In genomic region chrX:9342581-9343051, GRCh38 we compare ENCODE assay signal across 8 cellular contexts.
DNase-seq lines count a peak whose midpoint lies in the region; ATAC-seq and TF ChIP-seq lines count a peak whose summit lies in the region.

No MANE protein-coding gene starts in this region.

- H3K27ac ChIP-seq in ACC112 (ENCODE audit: low read depth, low read length) (no peak overlapping the region), HCT116 (ENCODE audit: low read depth, low read length) (peak overlapping the region; percentile 38; the same call in 1 of the 2 replicates), mesendoderm (ENCODE audit: low read depth, low read length) (no peak overlapping the region)

- H3K27me3 Mint-ChIP-seq in stimulated activated naive CD8-positive, alpha-beta T cell treated with anti-CD3 and anti-CD28 coated beads, Interleukin-15, Interleukin-2, amounts not matched to agents 100 ng/mL and 50 ng/mL, for 24 hours = no peaks in the 10 kb centered on the region

- TF ChIP-seq CTCF in HCT116 (IDR thresholded peaks at IDR 0.05 in 2 of 3, conservative IDR thresholded peaks at IDR 0.05 in 1 of 3; ENCODE audit: borderline replicate concordance in 1 of 3, insufficient read depth in 1 of 3, low read depth in 2 of 3, low read length in 2 of 3) (no peak), epithelial cell of proximal tubule (conservative IDR thresholded peaks at IDR 0.05; ENCODE audit: low read depth, low read length) (no peak)

- intact Hi-C loops in HCT116 (cut with micrococcal nuclease) = loop anchor here (1.0 kb wide), 1 partner anchor 121 kb away; no protein-coding TSS in a partner anchor

- no peaks in the 10 kb centered on the region for H3K9me3 Mint-ChIP-seq in stimulated activated naive CD8-positive, alpha-beta T cell treated with anti-CD3 and anti-CD28 coated beads, Interleukin-15, Interleukin-2, amounts not matched to agents 100 ng/mL and 50 ng/mL, for 24 hours

- ATAC-seq in HCT116 = peak; percentile 95
- no peak for ATAC-seq in HG03378 (IDR thresholded peaks at IDR 0.05; ENCODE audit: unreplicated experiment)

- no peak for TF ChIP-seq POLR2A in HCT116 (IDR thresholded peaks at IDR 0.05; ENCODE audit: borderline replicate concordance, extremely low read depth, insufficient read depth, insufficient read length)

- no peak overlapping the region for H2AK5ac ChIP-seq in mesendoderm (ENCODE audit: low read length)

- no peak overlapping the region for H3K23ac ChIP-seq in mesendoderm (ENCODE audit: low read length)

- no peak overlapping the region for H3K4ac ChIP-seq in mesendoderm (ENCODE audit: low read depth, low read length)

- CTCF ChIA-PET in HCT116 (lab: Charles Lee) = no interaction called here

- TF ChIP-seq RAD21 in HCT116 (IDR thresholded peaks at IDR 0.05; ENCODE audit: low read depth) = peak; percentile 24; the same call in 1 of the 2 replicates

- H4K20me1 ChIP-seq in HCT116 (ENCODE audit: insufficient read depth) = no peaks in the 10 kb centered on the region

- H3K4me3 ChIP-seq in ACC112 (ENCODE audit: low read depth, low read length) (peak overlapping the region; percentile 68), HCT116 (replicated peaks in 1 of 2; ENCODE audit: low read depth in 1 of 2, low read length in 2 of 2) (peak overlapping the region; percentile 26 to 42), epithelial cell of proximal tubule (ENCODE audit: low read depth, low read length) (peak overlapping the region; percentile 30), mesendoderm (ENCODE audit: low read length) (peak overlapping the region; percentile 36)

- H3K4me2 ChIP-seq in HCT116 (ENCODE audit: low read length) (peak overlapping the region; percentile 72), mesendoderm (ENCODE audit: low read length) (peak overlapping the region; percentile 59)

- peak overlapping the region; percentile 23 for H3K18ac ChIP-seq in mesendoderm (ENCODE audit: low read length)

- H3K4me3 Mint-ChIP-seq in stimulated activated naive CD8-positive, alpha-beta T cell treated with anti-CD3 and anti-CD28 coated beads, Interleukin-15, Interleukin-2, amounts not matched to agents 100 ng/mL and 50 ng/mL, for 24 hours = peak overlapping the region; percentile 39

- no peak overlapping the region for H4K8ac ChIP-seq in mesendoderm (ENCODE audit: low read depth, low read length)

- no peaks in the 10 kb centered on the region for H3K79me1 ChIP-seq in mesendoderm (ENCODE audit: low read length)

- H2BK120ac ChIP-seq in mesendoderm (ENCODE audit: low read depth, low read length) = no peak overlapping the region

- BruUV-seq in HCT116 (replicated peaks; lab: Mats Ljungman, UMichigan) = no TSS peak

- WGBS in mesendoderm (ENCODE audit: extremely low coverage, insufficient coverage, low lambda C conversion rate) = no CpG with 5 or more reads among the region's 25 CpGs

- POLR2A ChIA-PET in HCT116 (lab: Charles Lee) = interaction anchor here (0.7 kb wide), 1 partner anchor 120 kb away, joined by 7 read pairs; no protein-coding TSS in a partner anchor

- H3K9ac ChIP-seq in HCT116 (ENCODE audit: low read length) (0 out of 2 replicates have a peak overlapping the region, but pooled peaks have one; percentile 20), mesendoderm (ENCODE audit: low read length) (peak overlapping the region; percentile 50)

- H3K9me2 ChIP-seq in HCT116 (ENCODE audit: insufficient read depth) = no peaks in the 10 kb centered on the region

- H2AFZ ChIP-seq in ACC112 (ENCODE audit: low read length, unreplicated experiment) (peak overlapping the region; percentile 75), HCT116 (ENCODE audit: low read depth, low read length, poor library complexity, severe bottlenecking) (no peak overlapping the region)

- no peaks in the 10 kb centered on the region for H3K36me3 Mint-ChIP-seq in stimulated activated naive CD8-positive, alpha-beta T cell treated with anti-CD3 and anti-CD28 coated beads, Interleukin-15, Interleukin-2, amounts not matched to agents 100 ng/mL and 50 ng/mL, for 24 hours (ENCODE audit: low read depth)

- H3K36me3 ChIP-seq in ACC112 (ENCODE audit: insufficient read depth, low read length) = no peaks in the 10 kb centered on the region
- no peaks in the 10 kb centered on the region for H3K36me3 ChIP-seq in HCT116 (ENCODE audit: control insufficient read depth in 1 of 2, insufficient read depth in 2 of 2, low read length in 2 of 2)
- H3K36me3 ChIP-seq in mesendoderm (ENCODE audit: control insufficient read depth, insufficient read depth, low read length) = no peaks in the 10 kb centered on the region

- no peaks in the 10 kb centered on the region for H3K9me3 ChIP-seq in HCT116 (ENCODE audit: control insufficient read depth in 1 of 2, insufficient read depth in 1 of 2, low read depth in 1 of 2, low read length in 2 of 2)

- peak; percentile 71 for DNase-seq in HCT116 (ENCODE audit: low read depth, low spot score)
- DNase-seq in NCI-H82 (lab: John Stamatoyannopoulos, UW) = peak; percentile 93
- DNase-seq in activated T-cell treated with anti-CD3 and anti-CD28 coated beads, Interleukin-2, amount 50 U/mL, for 1 hour = peak; percentile 53
- DNase-seq in epithelial cell of proximal tubule (ENCODE audit: low read depth) = no peak
- DNase-seq in mesendoderm = peak; percentile 91

- RAD21 ChIA-PET in HCT116 (lab: Charles Lee; ENCODE audit: low non-redundant PET in 1 of 2, low total read pairs in 2 of 2, uncharacterized antibody in 2 of 2, unreplicated experiment in 2 of 2) = interaction anchor here (0.7 to 0.9 kb wide), 2 partner anchors 120 kb away, joined by 4 read pairs; no protein-coding TSS in a partner anchor

- H2BK15ac ChIP-seq in mesendoderm (replicated peaks; ENCODE audit: low read depth) = no peak overlapping the region

- H2BK5ac ChIP-seq in mesendoderm (ENCODE audit: low read length) = no peak overlapping the region

- H3K27me3 ChIP-seq in ACC112 (ENCODE audit: insufficient read depth, low read length) (no peaks in the 10 kb centered on the region), HCT116 (ENCODE audit: insufficient read depth, low read length) (no peaks in the 10 kb centered on the region), mesendoderm (ENCODE audit: insufficient read depth, low read length, poor library complexity) (no peaks in the 10 kb centered on the region)

- H3K27ac Mint-ChIP-seq in stimulated activated naive CD8-positive, alpha-beta T cell treated with anti-CD3 and anti-CD28 coated beads, Interleukin-15, Interleukin-2, amounts not matched to agents 100 ng/mL and 50 ng/mL, for 24 hours = peak overlapping the region; percentile 65

- H3K56ac ChIP-seq in mesendoderm (ENCODE audit: low read length) = peak overlapping the region; percentile 74

- H3K4me1 ChIP-seq in ACC112 (ENCODE audit: control insufficient read depth, insufficient read depth, low read length, unreplicated experiment) (peaks cover 20% of the 10 kb centered on the region), HCT116 (ENCODE audit: control insufficient read depth in 1 of 2, insufficient read depth in 2 of 2, low read length in 2 of 2) (peaks cover 8 to 11% of the 10 kb centered on the region in 2 experiments), mesendoderm (ENCODE audit: control insufficient read depth, low read depth, low read length) (no peaks in the 10 kb centered on the region)

- no peak overlapping the region for H4K5ac ChIP-seq in mesendoderm (ENCODE audit: low read length)

- H3K79me2 ChIP-seq in ACC112 (ENCODE audit: control insufficient read depth, insufficient read depth, low read length, unreplicated experiment) = no peaks in the 10 kb centered on the region
- H3K79me2 ChIP-seq in HCT116 (ENCODE audit: insufficient read depth, low read length) = no peaks in the 10 kb centered on the region
- no peaks in the 10 kb centered on the region for H3K79me2 ChIP-seq in mesendoderm (ENCODE audit: control insufficient read depth, insufficient read depth, low read length)

- H3K4me1 Mint-ChIP-seq in stimulated activated naive CD8-positive, alpha-beta T cell treated with anti-CD3 and anti-CD28 coated beads, Interleukin-15, Interleukin-2, amounts not matched to agents 100 ng/mL and 50 ng/mL, for 24 hours (ENCODE audit: low read depth) = peaks cover 34% of the 10 kb centered on the region

TF ChIP-seq in HCT116, 20 proteins besides CTCF, POLR2A, EP300 and RAD21 (continues in another document):
- TF ChIP-seq REST (IDR thresholded peaks at IDR 0.05; ENCODE audit: low read depth) = no peak
- no peak for TF ChIP-seq ELF1 (IDR thresholded peaks at IDR 0.05; ENCODE audit: borderline replicate concordance, low read depth)
- 0 out of 2 replicates have a peak, but pooled peaks have one; percentile 15 for TF ChIP-seq CEBPB (IDR thresholded peaks at IDR 0.05; ENCODE audit: low read depth)
- no peak for TF ChIP-seq EZH2 (IDR thresholded peaks at IDR 0.05)
- TF ChIP-seq SP1 (IDR thresholded peaks at IDR 0.05; ENCODE audit: low read depth) = peak; percentile 74
- TF ChIP-seq ATF3 (IDR thresholded peaks at IDR 0.05) = no peak
- peak; percentile 41; the same call in 1 of the 2 replicates for TF ChIP-seq EGR1 (IDR thresholded peaks at IDR 0.05; ENCODE audit: low read depth)
- TF ChIP-seq ZNF274 (IDR thresholded peaks at IDR 0.05; ENCODE audit: low read depth, low read length) = no peak
